1 cellular context compared by ENCODE assay signal in genomic region chr2:9770308-9771100, GRCh38.
TF ChIP-seq lines count a peak whose summit lies in the region.

No MANE protein-coding gene starts in this region.

TF ChIP-seq in K562, 482 proteins besides CTCF, POLR2A, EP300 and RAD21 (continued from another document and continues in another):
- no peak for TF ChIP-seq SPI1 (IDR thresholded peaks at IDR 0.05; ENCODE audit: borderline replicate concordance, low read depth, low read length)
- no peak for TF ChIP-seq EHMT2 (IDR thresholded peaks at IDR 0.05)
- TF ChIP-seq, protein P1, sequence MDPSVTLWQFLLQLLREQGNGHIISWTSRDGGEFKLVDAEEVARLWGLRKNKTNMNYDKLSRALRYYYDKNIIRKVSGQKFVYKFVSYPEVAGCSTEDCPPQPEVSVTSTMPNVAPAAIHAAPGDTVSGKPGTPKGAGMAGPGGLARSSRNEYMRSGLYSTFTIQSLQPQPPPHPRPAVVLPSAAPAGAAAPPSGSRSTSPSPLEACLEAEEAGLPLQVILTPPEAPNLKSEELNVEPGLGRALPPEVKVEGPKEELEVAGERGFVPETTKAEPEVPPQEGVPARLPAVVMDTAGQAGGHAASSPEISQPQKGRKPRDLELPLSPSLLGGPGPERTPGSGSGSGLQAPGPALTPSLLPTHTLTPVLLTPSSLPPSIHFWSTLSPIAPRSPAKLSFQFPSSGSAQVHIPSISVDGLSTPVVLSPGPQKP (CRISPR knock-in tag; IDR thresholded peaks at IDR 0.05): no peak
- TF ChIP-seq KDM2B (CRISPR knock-in tag; IDR thresholded peaks at IDR 0.05): no peak
- TF ChIP-seq RBM25 (IDR thresholded peaks at IDR 0.05; ENCODE audit: low read depth, low read length, severe bottlenecking): no peak
- no peak for TF ChIP-seq PRMT5 (CRISPR knock-in tag; IDR thresholded peaks at IDR 0.05)
- TF ChIP-seq, protein P2, sequence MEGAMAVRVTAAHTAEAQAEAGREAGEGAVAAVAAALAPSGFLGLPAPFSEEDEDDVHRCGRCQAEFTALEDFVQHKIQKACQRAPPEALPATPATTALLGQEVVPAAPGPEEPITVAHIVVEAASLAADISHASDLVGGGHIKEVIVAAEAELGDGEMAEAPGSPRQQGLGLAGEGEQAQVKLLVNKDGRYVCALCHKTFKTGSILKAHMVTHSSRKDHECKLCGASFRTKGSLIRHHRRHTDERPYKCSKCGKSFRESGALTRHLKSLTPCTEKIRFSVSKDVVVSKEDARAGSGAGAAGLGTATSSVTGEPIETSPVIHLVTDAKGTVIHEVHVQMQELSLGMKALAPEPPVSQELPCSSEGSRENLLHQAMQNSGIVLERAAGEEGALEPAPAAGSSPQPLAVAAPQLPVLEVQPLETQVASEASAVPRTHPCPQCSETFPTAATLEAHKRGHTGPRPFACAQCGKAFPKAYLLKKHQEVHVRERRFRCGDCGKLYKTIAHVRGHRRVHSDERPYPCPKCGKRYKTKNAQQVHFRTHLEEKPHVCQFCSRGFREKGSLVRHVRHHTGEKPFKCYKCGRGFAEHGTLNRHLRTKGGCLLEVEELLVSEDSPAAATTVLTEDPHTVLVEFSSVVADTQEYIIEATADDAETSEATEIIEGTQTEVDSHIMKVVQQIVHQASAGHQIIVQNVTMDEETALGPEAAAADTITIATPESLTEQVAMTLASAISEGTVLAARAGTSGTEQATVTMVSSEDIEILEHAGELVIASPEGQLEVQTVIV (CRISPR knock-in tag; IDR thresholded peaks at IDR 0.05; ENCODE audit: borderline replicate concordance): no peak
- TF ChIP-seq FOXP1 (CRISPR knock-in tag; IDR thresholded peaks at IDR 0.05): no peak
- TF ChIP-seq PHF20 (IDR thresholded peaks at IDR 0.05; ENCODE audit: partially characterized antibody): no peak
- TF ChIP-seq KLF13 (tag; IDR thresholded peaks at IDR 0.05; ENCODE audit: borderline replicate concordance, low read depth): no peak
- TF ChIP-seq CEBPG (CRISPR knock-in tag; IDR thresholded peaks at IDR 0.05): no peak
- TF ChIP-seq CEBPG (tag; conservative IDR thresholded peaks at IDR 0.05 in 1 of 2, IDR thresholded peaks at IDR 0.05 in 1 of 2): no peak
- no peak for TF ChIP-seq NR2C2 (CRISPR knock-in tag; IDR thresholded peaks at IDR 0.05)
- no peak for TF ChIP-seq NR2C2 (tag; IDR thresholded peaks at IDR 0.05)
- no peak for TF ChIP-seq MEF2D (tag; conservative IDR thresholded peaks at IDR 0.05; ENCODE audit: low read depth)
- TF ChIP-seq PHF21A (IDR thresholded peaks at IDR 0.05; ENCODE audit: borderline replicate concordance, low read depth): peak; percentile 25; the same call in 1 of the 2 replicates
- TF ChIP-seq USF1 (CRISPR knock-in tag; IDR thresholded peaks at IDR 0.05): 0 out of 2 replicates have a peak, but pooled peaks have one; percentile 8
- no peak for TF ChIP-seq SRSF9 (IDR thresholded peaks at IDR 0.05; ENCODE audit: borderline replicate concordance, low read depth, low read length)
- TF ChIP-seq U2AF1 (optimal IDR thresholded peaks at IDR 0.05; ENCODE audit: low read depth, low read length): no peak
- TF ChIP-seq E2F4 (CRISPR knock-in tag; IDR thresholded peaks at IDR 0.05; ENCODE audit: low read depth): no peak
- TF ChIP-seq, protein P3, sequence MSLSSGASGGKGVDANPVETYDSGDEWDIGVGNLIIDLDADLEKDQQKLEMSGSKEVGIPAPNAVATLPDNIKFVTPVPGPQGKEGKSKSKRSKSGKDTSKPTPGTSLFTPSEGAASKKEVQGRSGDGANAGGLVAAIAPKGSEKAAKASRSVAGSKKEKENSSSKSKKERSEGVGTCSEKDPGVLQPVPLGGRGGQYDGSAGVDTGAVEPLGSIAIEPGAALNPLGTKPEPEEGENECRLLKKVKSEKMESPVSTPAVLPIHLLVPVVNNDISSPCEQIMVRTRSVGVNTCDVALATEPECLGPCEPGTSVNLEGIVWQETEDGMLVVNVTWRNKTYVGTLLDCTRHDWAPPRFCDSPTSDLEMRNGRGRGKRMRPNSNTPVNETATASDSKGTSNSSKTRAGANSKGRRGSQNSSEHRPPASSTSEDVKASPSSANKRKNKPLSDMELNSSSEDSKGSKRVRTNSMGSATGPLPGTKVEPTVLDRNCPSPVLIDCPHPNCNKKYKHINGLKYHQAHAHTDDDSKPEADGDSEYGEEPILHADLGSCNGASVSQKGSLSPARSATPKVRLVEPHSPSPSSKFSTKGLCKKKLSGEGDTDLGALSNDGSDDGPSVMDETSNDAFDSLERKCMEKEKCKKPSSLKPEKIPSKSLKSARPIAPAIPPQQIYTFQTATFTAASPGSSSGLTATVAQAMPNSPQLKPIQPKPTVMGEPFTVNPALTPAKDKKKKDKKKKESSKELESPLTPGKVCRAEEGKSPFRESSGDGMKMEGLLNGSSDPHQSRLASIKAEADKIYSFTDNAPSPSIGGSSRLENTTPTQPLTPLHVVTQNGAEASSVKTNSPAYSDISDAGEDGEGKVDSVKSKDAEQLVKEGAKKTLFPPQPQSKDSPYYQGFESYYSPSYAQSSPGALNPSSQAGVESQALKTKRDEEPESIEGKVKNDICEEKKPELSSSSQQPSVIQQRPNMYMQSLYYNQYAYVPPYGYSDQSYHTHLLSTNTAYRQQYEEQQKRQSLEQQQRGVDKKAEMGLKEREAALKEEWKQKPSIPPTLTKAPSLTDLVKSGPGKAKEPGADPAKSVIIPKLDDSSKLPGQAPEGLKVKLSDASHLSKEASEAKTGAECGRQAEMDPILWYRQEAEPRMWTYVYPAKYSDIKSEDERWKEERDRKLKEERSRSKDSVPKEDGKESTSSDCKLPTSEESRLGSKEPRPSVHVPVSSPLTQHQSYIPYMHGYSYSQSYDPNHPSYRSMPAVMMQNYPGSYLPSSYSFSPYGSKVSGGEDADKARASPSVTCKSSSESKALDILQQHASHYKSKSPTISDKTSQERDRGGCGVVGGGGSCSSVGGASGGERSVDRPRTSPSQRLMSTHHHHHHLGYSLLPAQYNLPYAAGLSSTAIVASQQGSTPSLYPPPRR (CRISPR knock-in tag; IDR thresholded peaks at IDR 0.05; ENCODE audit: borderline replicate concordance): no peak
- no peak for TF ChIP-seq JUN (IDR thresholded peaks at IDR 0.05; ENCODE audit: borderline replicate concordance, low read depth, low read length)
- TF ChIP-seq JUN (CRISPR knock-in tag; IDR thresholded peaks at IDR 0.05; ENCODE audit: borderline replicate concordance): no peak
- TF ChIP-seq HNRNPK (IDR thresholded peaks at IDR 0.05; ENCODE audit: low read depth, low read length, poor library complexity, severe bottlenecking): no peak
- peak; percentile 23; the same call in 1 of the 2 replicates for TF ChIP-seq GABPB1 (CRISPR knock-in tag; IDR thresholded peaks at IDR 0.05)
- TF ChIP-seq, protein P4, sequence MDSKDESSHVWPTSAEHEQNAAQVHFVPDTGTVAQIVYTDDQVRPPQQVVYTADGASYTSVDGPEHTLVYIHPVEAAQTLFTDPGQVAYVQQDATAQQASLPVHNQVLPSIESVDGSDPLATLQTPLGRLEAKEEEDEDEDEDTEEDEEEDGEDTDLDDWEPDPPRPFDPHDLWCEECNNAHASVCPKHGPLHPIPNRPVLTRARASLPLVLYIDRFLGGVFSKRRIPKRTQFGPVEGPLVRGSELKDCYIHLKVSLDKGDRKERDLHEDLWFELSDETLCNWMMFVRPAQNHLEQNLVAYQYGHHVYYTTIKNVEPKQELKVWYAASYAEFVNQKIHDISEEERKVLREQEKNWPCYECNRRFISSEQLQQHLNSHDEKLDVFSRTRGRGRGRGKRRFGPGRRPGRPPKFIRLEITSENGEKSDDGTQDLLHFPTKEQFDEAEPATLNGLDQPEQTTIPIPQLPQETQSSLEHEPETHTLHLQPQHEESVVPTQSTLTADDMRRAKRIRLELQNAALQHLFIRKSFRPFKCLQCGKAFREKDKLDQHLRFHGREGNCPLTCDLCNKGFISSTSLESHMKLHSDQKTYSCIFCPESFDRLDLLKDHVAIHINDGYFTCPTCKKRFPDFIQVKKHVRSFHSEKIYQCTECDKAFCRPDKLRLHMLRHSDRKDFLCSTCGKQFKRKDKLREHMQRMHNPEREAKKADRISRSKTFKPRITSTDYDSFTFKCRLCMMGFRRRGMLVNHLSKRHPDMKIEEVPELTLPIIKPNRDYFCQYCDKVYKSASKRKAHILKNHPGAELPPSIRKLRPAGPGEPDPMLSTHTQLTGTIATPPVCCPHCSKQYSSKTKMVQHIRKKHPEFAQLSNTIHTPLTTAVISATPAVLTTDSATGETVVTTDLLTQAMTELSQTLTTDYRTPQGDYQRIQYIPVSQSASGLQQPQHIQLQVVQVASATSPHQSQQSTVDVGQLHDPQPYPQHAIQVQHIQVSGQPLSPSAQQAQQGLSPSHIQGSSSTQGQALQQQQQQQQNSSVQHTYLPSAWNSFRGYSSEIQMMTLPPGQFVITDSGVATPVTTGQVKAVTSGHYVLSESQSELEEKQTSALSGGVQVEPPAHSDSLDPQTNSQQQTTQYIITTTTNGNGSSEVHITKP (IDR thresholded peaks at IDR 0.05; ENCODE audit: partially characterized antibody): peak; percentile 95
- TF ChIP-seq ZNF644 (tag; IDR thresholded peaks at IDR 0.05; ENCODE audit: low read depth): no peak
- no peak for TF ChIP-seq TRIM24 (IDR thresholded peaks at IDR 0.05)
- TF ChIP-seq ZBTB33 (CRISPR knock-in tag; IDR thresholded peaks at IDR 0.05): 0 out of 2 replicates have a peak, but pooled peaks have one; percentile 21
- no peak for TF ChIP-seq ZNF766 (CRISPR knock-in tag; conservative IDR thresholded peaks at IDR 0.05)
- no peak for TF ChIP-seq ZNF224 (CRISPR knock-in tag; IDR thresholded peaks at IDR 0.05)
- TF ChIP-seq NFYB (IDR thresholded peaks at IDR 0.05; ENCODE audit: extremely low read depth, insufficient read length): no peak
- TF ChIP-seq L3MBTL2 (IDR thresholded peaks at IDR 0.05): peak; percentile 67
- 0 out of 2 replicates have a peak, but pooled peaks have one; percentile 12 for TF ChIP-seq KLF16 (IDR thresholded peaks at IDR 0.05)
- no peak for TF ChIP-seq ZBTB5 (IDR thresholded peaks at IDR 0.05)
- TF ChIP-seq PHB2 (IDR thresholded peaks at IDR 0.05; ENCODE audit: low read depth): no peak
- no peak for TF ChIP-seq MYBL2 (IDR thresholded peaks at IDR 0.05; ENCODE audit: low read depth)
- TF ChIP-seq MYBL2 (CRISPR knock-in tag; IDR thresholded peaks at IDR 0.05; ENCODE audit: borderline replicate concordance): no peak
- TF ChIP-seq, protein P5, sequence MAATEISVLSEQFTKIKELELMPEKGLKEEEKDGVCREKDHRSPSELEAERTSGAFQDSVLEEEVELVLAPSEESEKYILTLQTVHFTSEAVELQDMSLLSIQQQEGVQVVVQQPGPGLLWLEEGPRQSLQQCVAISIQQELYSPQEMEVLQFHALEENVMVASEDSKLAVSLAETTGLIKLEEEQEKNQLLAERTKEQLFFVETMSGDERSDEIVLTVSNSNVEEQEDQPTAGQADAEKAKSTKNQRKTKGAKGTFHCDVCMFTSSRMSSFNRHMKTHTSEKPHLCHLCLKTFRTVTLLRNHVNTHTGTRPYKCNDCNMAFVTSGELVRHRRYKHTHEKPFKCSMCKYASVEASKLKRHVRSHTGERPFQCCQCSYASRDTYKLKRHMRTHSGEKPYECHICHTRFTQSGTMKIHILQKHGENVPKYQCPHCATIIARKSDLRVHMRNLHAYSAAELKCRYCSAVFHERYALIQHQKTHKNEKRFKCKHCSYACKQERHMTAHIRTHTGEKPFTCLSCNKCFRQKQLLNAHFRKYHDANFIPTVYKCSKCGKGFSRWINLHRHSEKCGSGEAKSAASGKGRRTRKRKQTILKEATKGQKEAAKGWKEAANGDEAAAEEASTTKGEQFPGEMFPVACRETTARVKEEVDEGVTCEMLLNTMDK (IDR thresholded peaks at IDR 0.05; ENCODE audit: borderline replicate concordance, insufficient read depth, low read depth, low read length, poor library complexity, severe bottlenecking): peak; percentile 83
- no peak for TF ChIP-seq ZNF79 (CRISPR knock-in tag; IDR thresholded peaks at IDR 0.05; ENCODE audit: low read depth)
- TF ChIP-seq XRCC5 (IDR thresholded peaks at IDR 0.05; ENCODE audit: low read depth, low read length): 0 out of 2 replicates have a peak, but pooled peaks have one; percentile 55
- TF ChIP-seq NBN (IDR thresholded peaks at IDR 0.05; ENCODE audit: low read depth): no peak
- TF ChIP-seq HSF4 (CRISPR knock-in tag; IDR thresholded peaks at IDR 0.05; ENCODE audit: borderline replicate concordance): no peak
- TF ChIP-seq ZBTB17 (CRISPR knock-in tag; IDR thresholded peaks at IDR 0.05): no peak
